In genomic region chr14:90803249-90803648, GRCh38 we compare ENCODE assay signal across 2 cellular contexts.
TF ChIP-seq lines count a peak whose summit lies in the region.

No MANE protein-coding gene starts in this region.

TF ChIP-seq in HEK293, 187 proteins besides CTCF, POLR2A, EP300 and RAD21 (continued from another document):
- no peak for TF ChIP-seq PBX3 (CRISPR knock-in tag; IDR thresholded peaks at IDR 0.05)
TF ChIP-seq in HEK293: peak in this region for 1.

TF ChIP-seq in WTC11, 78 proteins besides CTCF, POLR2A, EP300 and RAD21 (continued from another document):
- TF ChIP-seq AR (CRISPR knock-in tag; IDR thresholded peaks at IDR 0.05) = no peak
- no peak for TF ChIP-seq NR1H2 (CRISPR knock-in tag; IDR thresholded peaks at IDR 0.05)
- no peak for TF ChIP-seq FOXJ3 (CRISPR knock-in tag; IDR thresholded peaks at IDR 0.05; ENCODE audit: borderline replicate concordance)
- no peak for TF ChIP-seq STAT6 (CRISPR knock-in tag; conservative IDR thresholded peaks at IDR 0.05; ENCODE audit: low read depth)
- no peak for TF ChIP-seq ZMAT4 (CRISPR knock-in tag; IDR thresholded peaks at IDR 0.05)
- TF ChIP-seq FOXK1 (CRISPR knock-in tag; IDR thresholded peaks at IDR 0.05) = no peak
- no peak for TF ChIP-seq EMX1 (CRISPR knock-in tag; IDR thresholded peaks at IDR 0.05)
- TF ChIP-seq ZNF121 (CRISPR knock-in tag; IDR thresholded peaks at IDR 0.05) = no peak
- TF ChIP-seq FOXP4 (CRISPR knock-in tag; IDR thresholded peaks at IDR 0.05) = no peak
TF ChIP-seq in WTC11: peak in this region for 0.
